In genomic region chr4:152851226-152851625, GRCh38 we compare ENCODE assay signal across 1 cellular context.
TF ChIP-seq lines count a peak whose summit lies in the region.

No MANE protein-coding gene starts in this region.

TF ChIP-seq in WTC11, 78 proteins besides CTCF, POLR2A, EP300 and RAD21:
- TF ChIP-seq MYBL2 (CRISPR knock-in tag; IDR thresholded peaks at IDR 0.05) (no peak), ZNF512 (CRISPR knock-in tag; IDR thresholded peaks at IDR 0.05; ENCODE audit: borderline replicate concordance) (no peak), ZNF532 (CRISPR knock-in tag; IDR thresholded peaks at IDR 0.05; ENCODE audit: borderline replicate concordance) (no peak), PRRX2 (CRISPR knock-in tag; IDR thresholded peaks at IDR 0.05) (no peak), HMGA2 (CRISPR knock-in tag; IDR thresholded peaks at IDR 0.05) (no peak), ZNF425 (CRISPR knock-in tag; conservative IDR thresholded peaks at IDR 0.05) (no peak), ZBTB21 (CRISPR knock-in tag; IDR thresholded peaks at IDR 0.05; ENCODE audit: borderline replicate concordance) (no peak)
TF ChIP-seq in WTC11: peak in this region for 0.
